33 cellular contexts compared by ENCODE assay signal in genomic region chr20:58835231-58835630, GRCh38. TPM values are rescaled to one million over a fixed set of nuclear protein-coding genes. Genes with fewer than 3 reads are reported as not detected.
"Had no signal": no experiment of that assay in that cellular context is flagged by ENCODE, and none has a peak within 500 bp of the region (broad histone marks: within the 10 kb centered on the region; RNA-seq: fewer than 3 reads in every experiment).

No MANE protein-coding gene starts in this region.

- H3K27ac Mint-ChIP-seq: activated CD4-positive, alpha-beta T cell treated with anti-CD3 and anti-CD28 coated beads, Interleukin-2, amount 10 ng/mL, durations not matched to agents 24 days and 14 days; activated CD8-positive, alpha-beta T cell treated with anti-CD3 and anti-CD28 coated beads for 36 hours; activated naive CD4-positive, alpha-beta T cell treated with anti-CD3 and anti-CD28 coated beads, Interleukin-2, amount 10 ng/mL, durations not matched to agents 7 days and 5 days; activated naive CD8-positive, alpha-beta T cell; activated T-helper 1 cell treated with anti-CD3 and anti-CD28 coated beads, Interleukin-12 subunit alpha, Interleukin-12 subunit beta, Interleukin-2, Interleukin-4 antibody, amounts not matched to agents 30 ng/mL and 10 ng/mL and 1 ng/mL, durations not matched to agents 14 hours and 24 hours and 36 hours had no signal

- H3K9ac ChIP-seq: KMS-11 had no signal

- FAIRE-seq: TTC549 had no signal

- H3K36me3 ChIP-seq: ascending aorta, cardiac muscle cell, Peyer's patch had no signal

- H3K27ac ChIP-seq: ascending aorta, cardiac muscle cell, KMS-11, Peyer's patch, RWPE1 had no signal

- H3K4me3 Mint-ChIP-seq: activated CD4-positive, alpha-beta T cell treated with anti-CD3 and anti-CD28 coated beads, Interleukin-2, amount 10 ng/mL, durations not matched to agents 24 days and 14 days; activated CD8-positive, alpha-beta T cell treated with anti-CD3 and anti-CD28 coated beads for 36 hours; activated naive CD4-positive, alpha-beta T cell treated with anti-CD3 and anti-CD28 coated beads, Interleukin-2, amount 10 ng/mL, durations not matched to agents 7 days and 5 days; activated naive CD8-positive, alpha-beta T cell; activated T-helper 1 cell treated with anti-CD3 and anti-CD28 coated beads, Interleukin-12 subunit alpha, Interleukin-12 subunit beta, Interleukin-2, Interleukin-4 antibody, amounts not matched to agents 30 ng/mL and 10 ng/mL and 1 ng/mL, durations not matched to agents 14 hours and 24 hours and 36 hours; central memory CD8-positive, alpha-beta T cell had no signal

- H3K4me1 ChIP-seq: ascending aorta, Peyer's patch had no signal

- DNase-seq: activated CD4-positive, alpha-beta T cell treated with anti-CD3 and anti-CD28 coated beads, Interleukin-2, amount 10 ng/mL, durations not matched to agents 24 days and 14 days; activated CD4-positive, alpha-beta T cell treated with anti-CD3 and anti-CD28 coated beads, Interleukin-2, amount 50 U/mL, for 4 hours; activated CD8-positive, alpha-beta T cell treated with anti-CD3 and anti-CD28 coated beads for 36 hours; activated gamma-delta T cell treated with Interleukin-2 at 50 U/mL for 16 hours; activated naive CD4-positive, alpha-beta T cell treated with anti-CD3 and anti-CD28 coated beads, Interleukin-2, amount 10 ng/mL, durations not matched to agents 7 days and 5 days; activated T-cell treated with anti-CD3 and anti-CD28 coated beads, Interleukin-2, amount 50 U/mL, for 1 hour; amygdala; MM.1S; NCI-H1092 treated with DMSO at 0.1 percent for 48 hours; NCI-H1417; NCI-H146; NCI-H187; NCI-H2029 treated with DMSO at 0.1 percent for 48 hours; NCI-H2107; NCI-H2171; NCI-H510A; NCI-H526; NCI-H748 treated with DMSO at 0.1 percent for 48 hours; NK-92 treated with Interleukin-12 subunit alpha and Interleukin-12 subunit beta, amount 100 ng/mL, for 24 hours; PC-3; SIG-M5; SW 1271; T-helper 1 cell had no signal

- H3K36me3 Mint-ChIP-seq: activated naive CD8-positive, alpha-beta T cell had no signal

- H3K27me3 ChIP-seq: ascending aorta had no signal

- H3K4me2 ChIP-seq: KMS-11 had no signal

- H3K4me3 ChIP-seq: ascending aorta, cardiac muscle cell, Peyer's patch had no signal

- ATAC-seq: activated CD8-positive, alpha-beta T cell treated with anti-CD3 and anti-CD28 coated beads for 36 hours; PC-3; Right ventricle myocardium inferior had no signal

- H3K9me3 ChIP-seq: ascending aorta, Peyer's patch had no signal

RNA-seq across cellular contexts. Expression of gene GNAS-AS1, which starts 15.5 kb away (rescaled TPM):
- total RNA-seq: ascending aorta had no signal
